ENCODE assay signal across 18 cellular contexts in genomic region chr22:24686280-24686679, GRCh38.
"Had no signal": no experiment of that assay in that cellular context is flagged by ENCODE, and none has a peak within 500 bp of the region (broad histone marks: within the 10 kb centered on the region; RNA-seq: fewer than 3 reads in every experiment).

No MANE protein-coding gene starts in this region.

- H3K4me3 Mint-ChIP-seq: activated CD4-positive, alpha-beta T cell treated with anti-CD3 and anti-CD28 coated beads, Interleukin-2, amount 10 ng/mL, durations not matched to agents 7 days and 5 days; activated CD8-positive, alpha-beta T cell treated with anti-CD3 and anti-CD28 coated beads, Interleukin-2, amount 10 ng/mL, durations not matched to agents 7 days and 5 days; activated naive CD4-positive, alpha-beta T cell treated with anti-CD3 and anti-CD28 coated beads, Interleukin-2, amount 10 ng/mL, durations not matched to agents 7 days and 5 days; activated naive CD8-positive, alpha-beta T cell treated with anti-CD3 and anti-CD28 coated beads, Interleukin-2, amount 50 U/mL, for 24 hours; activated T-cell treated with anti-CD3 and anti-CD28 coated beads, Interleukin-2, amount 50 U/mL, for 24 hours; natural killer cell treated with Interleukin-12 subunit alpha and Interleukin-12 subunit beta and Interleukin-15 and Interleukin-18, amount 100 ng/mL, for 72 hours; T-helper 1 cell treated with Interleukin-12 subunit alpha and Interleukin-12 subunit beta and Interleukin-4 antibody, amounts not matched to agents 30 μg/mL and 1 μg/mL, for 36 hours had no signal

- H3K27me3 ChIP-seq: tibial nerve had no signal

- H3K9me3 Mint-ChIP-seq: activated CD4-positive, alpha-beta T cell treated with anti-CD3 and anti-CD28 coated beads, Interleukin-2, amount 10 ng/mL, durations not matched to agents 7 days and 5 days; activated naive CD4-positive, alpha-beta T cell treated with anti-CD3 and anti-CD28 coated beads, Interleukin-2, amount 10 ng/mL, durations not matched to agents 7 days and 5 days; activated naive CD8-positive, alpha-beta T cell treated with anti-CD3 and anti-CD28 coated beads, Interleukin-2, amount 50 U/mL, for 24 hours; activated T-cell treated with anti-CD3 and anti-CD28 coated beads, Interleukin-2, amount 50 U/mL, for 24 hours; natural killer cell treated with Interleukin-12 subunit alpha and Interleukin-12 subunit beta and Interleukin-15 and Interleukin-18, amount 100 ng/mL, for 72 hours; T-helper 1 cell treated with Interleukin-12 subunit alpha and Interleukin-12 subunit beta and Interleukin-4 antibody, amounts not matched to agents 30 μg/mL and 1 μg/mL, for 36 hours had no signal

- DNase-seq: activated CD4-positive, alpha-beta T cell treated with anti-CD3 and anti-CD28 coated beads, Interleukin-2, amount 10 ng/mL, durations not matched to agents 7 days and 5 days; activated CD8-positive, alpha-beta T cell treated with anti-CD3 and anti-CD28 coated beads, Interleukin-2, amount 10 ng/mL, durations not matched to agents 7 days and 5 days; activated naive CD4-positive, alpha-beta T cell treated with anti-CD3 and anti-CD28 coated beads, Interleukin-2, amount 10 ng/mL, durations not matched to agents 7 days and 5 days; activated naive CD8-positive, alpha-beta T cell treated with anti-CD3 and anti-CD28 coated beads, Interleukin-2, amount 50 U/mL, for 24 hours; activated T-cell treated with anti-CD3 and anti-CD28 coated beads, Interleukin-2, amount 50 U/mL, for 24 hours; aorta; effector CD8-positive, alpha-beta T cell; foreskin melanocyte; kidney glomerular epithelial cell; mesendoderm; stimulated activated CD8-positive, alpha-beta memory T cell treated with anti-CD3 and anti-CD28 coated beads, Interleukin-4, amount 100 ng/mL, for 48 hours; stimulated activated naive CD4-positive, alpha-beta T cell; uterus had no signal

- H3K36me3 ChIP-seq: heart left ventricle, tibial nerve, uterus had no signal

- H3K27ac ChIP-seq: tibial nerve, uterus had no signal

- H3K27ac Mint-ChIP-seq: activated CD4-positive, alpha-beta T cell treated with anti-CD3 and anti-CD28 coated beads, Interleukin-2, amount 10 ng/mL, durations not matched to agents 7 days and 5 days; activated CD8-positive, alpha-beta T cell treated with anti-CD3 and anti-CD28 coated beads, Interleukin-2, amount 10 ng/mL, durations not matched to agents 7 days and 5 days; activated naive CD4-positive, alpha-beta T cell treated with anti-CD3 and anti-CD28 coated beads, Interleukin-2, amount 10 ng/mL, durations not matched to agents 7 days and 5 days; activated naive CD8-positive, alpha-beta T cell treated with anti-CD3 and anti-CD28 coated beads, Interleukin-2, amount 50 U/mL, for 24 hours; activated T-cell treated with anti-CD3 and anti-CD28 coated beads, Interleukin-2, amount 50 U/mL, for 24 hours; natural killer cell treated with Interleukin-12 subunit alpha and Interleukin-12 subunit beta and Interleukin-15 and Interleukin-18, amount 100 ng/mL, for 72 hours; T-helper 1 cell treated with Interleukin-12 subunit alpha and Interleukin-12 subunit beta and Interleukin-4 antibody, amounts not matched to agents 30 μg/mL and 1 μg/mL, for 36 hours had no signal

- H3K36me3 Mint-ChIP-seq: activated naive CD4-positive, alpha-beta T cell treated with anti-CD3 and anti-CD28 coated beads, Interleukin-2, amount 10 ng/mL, durations not matched to agents 7 days and 5 days; natural killer cell treated with Interleukin-12 subunit alpha and Interleukin-12 subunit beta and Interleukin-15 and Interleukin-18, amount 100 ng/mL, for 72 hours had no signal

- H3K4me1 Mint-ChIP-seq: activated CD4-positive, alpha-beta T cell treated with anti-CD3 and anti-CD28 coated beads, Interleukin-2, amount 10 ng/mL, durations not matched to agents 7 days and 5 days; activated naive CD4-positive, alpha-beta T cell treated with anti-CD3 and anti-CD28 coated beads, Interleukin-2, amount 10 ng/mL, durations not matched to agents 7 days and 5 days; activated naive CD8-positive, alpha-beta T cell treated with anti-CD3 and anti-CD28 coated beads, Interleukin-2, amount 50 U/mL, for 24 hours had no signal

- H3K4me1 ChIP-seq: uterus had no signal

- H3K9me3 ChIP-seq: heart left ventricle, tibial nerve, uterus had no signal

- ATAC-seq: activated CD4-positive, CD25-positive, alpha-beta regulatory T cell treated with anti-CD3 and anti-CD28 coated beads, Interleukin-2, amount 50 U/mL, for 24 hours; activated CD8-positive, alpha-beta T cell treated with anti-CD3 and anti-CD28 coated beads, Interleukin-2, amount 10 ng/mL, durations not matched to agents 7 days and 5 days; activated naive CD8-positive, alpha-beta T cell treated with anti-CD3 and anti-CD28 coated beads, Interleukin-2, amount 50 U/mL, for 24 hours; natural killer cell treated with Interleukin-12 subunit alpha and Interleukin-12 subunit beta and Interleukin-15 and Interleukin-18, amount 100 ng/mL, for 72 hours had no signal
